In genomic region chr15:26722621-26723160, GRCh38 we compare ENCODE assay signal across 17 cellular contexts. TPM values are rescaled to one million over a fixed set of nuclear protein-coding genes. Genes with fewer than 3 reads are reported as not detected.
DNase-seq lines count a peak whose midpoint lies in the region; ATAC-seq and TF ChIP-seq lines count a peak whose summit lies in the region.
"Had no signal": no experiment of that assay in that cellular context is flagged by ENCODE, and none has a peak within 500 bp of the region (broad histone marks: within the 10 kb centered on the region; RNA-seq: fewer than 3 reads in every experiment).

No MANE protein-coding gene starts in this region.

- H3K27ac Mint-ChIP-seq in T-helper 2 cell treated with Interferon-gamma antibody and Interleukin-4, amounts not matched to agents 5 μg/mL and 100 μg/mL, for 36 hours: no peak overlapping the region
- H3K27ac Mint-ChIP-seq: HFFc6 had no signal

- intact Hi-C loops in lower lobe of right lung (cut with DNase I): no loop called here

- peak; percentile 35 for DNase-seq in Ammon's horn (ENCODE audit: low spot score)
- peak; percentile 5 for DNase-seq in HT1080 (ENCODE audit: low read depth)
- peak; percentile 34 for DNase-seq in astrocyte of the hippocampus (ENCODE audit: low read depth, low spot score)
- DNase-seq in kidney tubule cell (ENCODE audit: low spot score): peak; percentile 43
- no peak for DNase-seq in lower lobe of right lung
- DNase-seq in NCI-H128 (lab: John Stamatoyannopoulos, UW; ENCODE audit: unreplicated experiment): no peak
- DNase-seq in T-helper 2 cell treated with Interferon-gamma antibody and Interleukin-4, amounts not matched to agents 5 μg/mL and 100 μg/mL, for 36 hours (ENCODE audit: low spot score): no peak
- DNase-seq: Caco-2, DMS53, HFFc6, NCI-H146, NCI-H345, PC-9, SK-N-SH, T-helper 1 cell had no signal

- H3K27me3 ChIP-seq in lower lobe of right lung (ENCODE audit: low read depth): peaks cover 3% of the 10 kb centered on the region

- H3K27ac ChIP-seq in lower lobe of right lung: no peak overlapping the region
- H3K27ac ChIP-seq: PC-9 had no signal

- no peak for ATAC-seq in lower lobe of right lung
- no peak for ATAC-seq in GM21381 (IDR thresholded peaks at IDR 0.05; ENCODE audit: unreplicated experiment)

- H3K4me3 ChIP-seq in lower lobe of right lung: no peak overlapping the region
- H3K4me3 ChIP-seq: PC-9 had no signal

- H3K4me1 ChIP-seq in lower lobe of right lung: no peaks in the 10 kb centered on the region
- H3K4me1 ChIP-seq: Caco-2 had no signal

- H3K4me1 Mint-ChIP-seq in T-helper 2 cell treated with Interferon-gamma antibody and Interleukin-4, amounts not matched to agents 5 μg/mL and 100 μg/mL, for 36 hours (ENCODE audit: low read depth): no peaks in the 10 kb centered on the region

- H3K36me3 Mint-ChIP-seq in T-helper 2 cell treated with Interferon-gamma antibody and Interleukin-4, amounts not matched to agents 5 μg/mL and 100 μg/mL, for 36 hours (ENCODE audit: low read depth): no peaks in the 10 kb centered on the region

- H3K27me3 Mint-ChIP-seq in T-helper 2 cell treated with Interferon-gamma antibody and Interleukin-4, amounts not matched to agents 5 μg/mL and 100 μg/mL, for 36 hours (ENCODE audit: low read depth): no peaks in the 10 kb centered on the region

- no peaks in the 10 kb centered on the region for H3K36me3 ChIP-seq in lower lobe of right lung

- peaks cover 50% of the 10 kb centered on the region for H3K9me3 Mint-ChIP-seq in T-helper 2 cell treated with Interferon-gamma antibody and Interleukin-4, amounts not matched to agents 5 μg/mL and 100 μg/mL, for 36 hours

- no peak overlapping the region for H3K4me3 Mint-ChIP-seq in T-helper 2 cell treated with Interferon-gamma antibody and Interleukin-4, amounts not matched to agents 5 μg/mL and 100 μg/mL, for 36 hours
- H3K4me3 Mint-ChIP-seq: HFFc6 had no signal

- H3K9me3 ChIP-seq in lower lobe of right lung: no peaks in the 10 kb centered on the region
- H3K9me3 ChIP-seq: Caco-2, SK-N-SH had no signal

- no peak for TF ChIP-seq CTCF in lower lobe of right lung (IDR thresholded peaks at IDR 0.05)

RNA-seq across cellular contexts. Expression of gene GABRB3, which starts 50.2 kb away (rescaled TPM):
- total RNA-seq in HT1080 (2014; rRNA removed; shearing (Covaris generic)): not detected in 2 replicates
- polyA plus RNA-seq in HT1080 (2015; cell fraction: cytosol; rRNA removed): 0.02 and 0.15 TPM in 2 replicates
- 0.09 and 0.18 TPM in 2 replicates for polyA plus RNA-seq in HT1080 (2015; cell fraction: nucleus; rRNA removed)
- 5.5 TPM for total RNA-seq in lower lobe of right lung
- total RNA-seq: A172, Caco-2 had no signal

Comparison
In these comparisons a context has a peak if more than half of its experiments do, and no peak if none do; other contexts are left out.
1. DNase-seq: peak in Ammon's horn (single experiment), HT1080 (single experiment), astrocyte of the hippocampus (single experiment) and kidney tubule cell (single experiment); none in lower lobe of right lung (single experiment), NCI-H128 (single experiment) and T-helper 2 cell treated with Interferon-gamma antibody and Interleukin-4, amounts not matched to agents 5 μg/mL and 100 μg/mL, for 36 hours (single experiment).